ENCODE assay signal across 16 cellular contexts in genomic region chr17:14854691-14855090, GRCh38.
"Had no signal": no experiment of that assay in that cellular context is flagged by ENCODE, and none has a peak within 500 bp of the region (broad histone marks: within the 10 kb centered on the region; RNA-seq: fewer than 3 reads in every experiment).

No MANE protein-coding gene starts in this region.

- H3K4me3 Mint-ChIP-seq: mesothelial cell of epicardium had no signal

- ATAC-seq: foreskin keratinocyte, gastroesophageal sphincter, heart left ventricle, left cardiac atrium, left lung, left ventricle myocardium superior, lower lobe of right lung had no signal

- H3K27ac Mint-ChIP-seq: mesothelial cell of epicardium had no signal

- H3K4me1 ChIP-seq: esophagus muscularis mucosa, foreskin keratinocyte, gastroesophageal sphincter, heart left ventricle, left lung, lower lobe of right lung had no signal

- H3K36me3 Mint-ChIP-seq: mesothelial cell of epicardium had no signal

- H3K27me3 ChIP-seq: foreskin keratinocyte, gastroesophageal sphincter, heart left ventricle, left lung had no signal

- H3K36me3 ChIP-seq: esophagus muscularis mucosa, gastroesophageal sphincter, heart left ventricle, left lung, lower lobe of right lung had no signal

- H3K27ac ChIP-seq: coronary artery, dorsolateral prefrontal cortex, esophagus muscularis mucosa, foreskin keratinocyte, gastroesophageal sphincter, heart left ventricle, left lung, lower lobe of right lung had no signal

- H3K4me3 ChIP-seq: coronary artery, dorsolateral prefrontal cortex, esophagus muscularis mucosa, gastroesophageal sphincter, heart left ventricle, left lung, lower lobe of right lung had no signal

- DNase-seq: dermis blood vessel endothelial cell; dorsolateral prefrontal cortex; effector CD4-positive, alpha-beta T cell; effector memory CD4-positive, alpha-beta T cell; foreskin keratinocyte; heart left ventricle; hippocampal formation; left cardiac atrium; left lung; left ventricle myocardium superior; lower lobe of right lung; mesenchymal stem cell had no signal

- H3K9me3 ChIP-seq: gastroesophageal sphincter, left lung, lower lobe of right lung had no signal
